8 cellular contexts compared by ENCODE assay signal in the genomic region with DNA sequence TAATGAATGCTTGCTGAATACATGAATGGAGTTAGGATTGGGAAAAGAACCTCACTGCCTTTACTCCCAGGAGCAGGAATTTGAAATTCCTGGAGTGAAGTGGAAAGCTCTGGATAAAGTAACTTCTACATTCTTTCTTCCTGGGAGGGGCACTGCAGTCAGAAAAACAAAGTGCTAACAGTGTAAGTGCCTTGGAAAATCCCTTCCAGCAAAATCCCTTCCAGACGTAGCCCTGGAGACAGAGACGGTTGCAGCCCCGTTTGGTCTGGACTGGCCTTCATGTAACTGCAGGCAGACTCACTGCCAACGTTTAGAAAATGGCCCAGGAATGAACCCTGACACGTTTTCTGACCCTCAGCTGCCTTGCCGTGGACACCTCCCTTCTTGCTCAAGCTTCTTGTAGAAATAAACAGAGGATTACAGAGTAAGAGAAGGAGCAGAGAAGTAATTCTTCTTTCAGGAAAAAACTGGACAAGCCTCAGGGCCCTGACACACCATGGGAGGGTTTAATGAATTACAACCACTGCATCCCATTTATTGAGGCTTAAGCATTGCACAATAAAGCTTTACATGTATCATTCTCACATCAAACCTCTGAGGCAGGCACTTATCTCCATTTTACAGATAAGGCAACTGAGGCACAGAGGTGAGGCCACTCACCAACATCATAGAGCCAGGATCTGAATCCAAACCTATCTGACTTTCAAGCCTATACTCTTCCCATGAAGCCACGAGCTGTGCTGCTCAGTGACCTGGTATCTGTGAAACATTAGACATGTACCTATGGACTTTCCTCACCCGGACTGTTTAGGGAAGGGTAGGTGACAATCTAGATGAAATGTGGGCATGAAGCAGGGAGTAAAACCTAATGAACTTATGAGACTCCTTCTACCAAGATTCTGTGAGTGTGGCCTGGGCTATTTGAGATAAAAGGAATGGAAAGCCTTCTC. TPM values are rescaled to one million over a fixed set of nuclear protein-coding genes. Genes with fewer than 3 reads are reported as not detected.
A peak's percentile ranks its signal among the peaks of the same experiment; 100 is the strongest.
DNase-seq lines count a peak whose midpoint lies in the region; ATAC-seq and TF ChIP-seq lines count a peak whose summit lies in the region.

No MANE protein-coding gene starts in this region.

- H3K9me3 Mint-ChIP-seq in activated T-cell treated with anti-CD3 and anti-CD28 coated beads, Interleukin-2, amount 50 U/mL, for 72 hours: no peaks in the 10 kb centered on the region
- H3K9me3 Mint-ChIP-seq in central memory CD8-positive, alpha-beta T cell: no peaks in the 10 kb centered on the region

- ATAC-seq in activated T-cell treated with anti-CD3 and anti-CD28 coated beads, Interleukin-2, amount 50 U/mL, for 72 hours (replicated peaks in 1 of 2): no peak
- ATAC-seq in central memory CD8-positive, alpha-beta T cell (replicated peaks; ENCODE audit: extremely low read depth, poor library complexity, severe bottlenecking): no peak

- peak overlapping the region; percentile 84 to 86 for H3K4me3 Mint-ChIP-seq in activated T-cell treated with anti-CD3 and anti-CD28 coated beads, Interleukin-2, amount 50 U/mL, for 72 hours
- H3K4me3 Mint-ChIP-seq in central memory CD8-positive, alpha-beta T cell: no peak overlapping the region

- TF ChIP-seq POLR2A in tibial nerve (IDR thresholded peaks at IDR 0.05): peak in 1 of 2 donors; percentile 36

- TF ChIP-seq CTCF in tibial nerve (IDR thresholded peaks at IDR 0.05): no peak

- peak; percentile 39 to 93 for TF ChIP-seq EP300 in tibial nerve (IDR thresholded peaks at IDR 0.05)

- no peaks in the 10 kb centered on the region for H3K36me3 ChIP-seq in tibial nerve

- H3K27me3 ChIP-seq in tibial nerve: no peaks in the 10 kb centered on the region

- peaks cover 2 to 3% of the 10 kb centered on the region in 2 donors for H3K36me3 Mint-ChIP-seq in activated T-cell treated with anti-CD3 and anti-CD28 coated beads, Interleukin-2, amount 50 U/mL, for 72 hours (ENCODE audit: insufficient read depth in 2 of 2)
- H3K36me3 Mint-ChIP-seq in central memory CD8-positive, alpha-beta T cell (ENCODE audit: insufficient read depth): peaks cover 42% of the 10 kb centered on the region

- H3K27ac ChIP-seq in tibial nerve: peak overlapping the region; percentile 79 to 98 (median 92)

- DNase-seq in activated T-cell treated with anti-CD3 and anti-CD28 coated beads, Interleukin-2, amount 50 U/mL, for 72 hours: no peak
- DNase-seq in activated T-cell treated with anti-CD3 and anti-CD28 coated beads for 4 hours (no peak), lung microvascular endothelial cell (ENCODE audit: low read depth in 2 of 2) (peak; percentile 17 to 68), tibial nerve (ENCODE audit: low spot score in 2 of 2) (peak; percentile 69 to 79), hippocampal formation (lab: John Stamatoyannopoulos, UW) (no peak), NCI-H1417 treated with DMSO at 0.1 percent for 48 hours (lab: John Stamatoyannopoulos, UW) (no peak)
- no peak for DNase-seq in central memory CD8-positive, alpha-beta T cell (ENCODE audit: low spot score in 2 of 2)
- DNase-seq in central memory CD4-positive, alpha-beta T cell: no peak

- peaks cover 3 to 100% (median 97%) of the 10 kb centered on the region in 4 donors for H3K4me1 ChIP-seq in tibial nerve

- H3K4me1 Mint-ChIP-seq in activated T-cell treated with anti-CD3 and anti-CD28 coated beads, Interleukin-2, amount 50 U/mL, for 72 hours (ENCODE audit: low read depth): peaks cover 99% of the 10 kb centered on the region
- peaks cover 86% of the 10 kb centered on the region for H3K4me1 Mint-ChIP-seq in central memory CD8-positive, alpha-beta T cell

- 18% methylated on average over 8 of the region's 8 CpGs for WGBS in tibial nerve, 2 donors

- no peak overlapping the region for H3K4me3 ChIP-seq in tibial nerve

- peak overlapping the region; percentile 3 for H3K27ac Mint-ChIP-seq in activated T-cell treated with anti-CD3 and anti-CD28 coated beads, Interleukin-2, amount 50 U/mL, for 72 hours
- H3K27ac Mint-ChIP-seq in central memory CD8-positive, alpha-beta T cell (ENCODE audit: low read depth): peak overlapping the region; percentile 94

- no peaks in the 10 kb centered on the region for H3K27me3 Mint-ChIP-seq in activated T-cell treated with anti-CD3 and anti-CD28 coated beads, Interleukin-2, amount 50 U/mL, for 72 hours (ENCODE audit: low read depth)
- H3K27me3 Mint-ChIP-seq in central memory CD8-positive, alpha-beta T cell: no peaks in the 10 kb centered on the region

- no peaks in the 10 kb centered on the region for H3K9me3 ChIP-seq in tibial nerve

RNA-seq across cellular contexts. Expression of gene ITPRIP, which starts 7.8 kb away (rescaled TPM):
- 10 to 100 TPM; 27.8 to 29.7 TPM for total RNA-seq in activated T-cell treated with anti-CD3 and anti-CD28 coated beads, Interleukin-2, amount 50 U/mL, for 72 hours
- total RNA-seq in lung microvascular endothelial cell (24.6 and 35.5 TPM in 2 replicates), tibial nerve (10 to 100 TPM; 22.6 to 58.2 (median 39.9) TPM)

RNA-seq across cellular contexts. Expression of gene CFAP58, which starts 23.2 kb away (rescaled TPM):
- 1 to 10 TPM in 1 of 2 donors, under 1 TPM in 1; 0.72 to 1.1 TPM for total RNA-seq in activated T-cell treated with anti-CD3 and anti-CD28 coated beads, Interleukin-2, amount 50 U/mL, for 72 hours
- total RNA-seq in lung microvascular endothelial cell (1.1 and 3.0 TPM in 2 replicates), tibial nerve (under 1 TPM in 2 of 4 donors, not detected in 2; 0.20 to 0.21 TPM)

Comparison
In these comparisons a context has a peak if more than half of its experiments do, and no peak if none do; other contexts are left out.
1. DNase-seq: peak in lung microvascular endothelial cell (2 of 2) and tibial nerve (2 of 2); none in activated T-cell treated with anti-CD3 and anti-CD28 coated beads, Interleukin-2, amount 50 U/mL, for 72 hours (0 of 2), activated T-cell treated with anti-CD3 and anti-CD28 coated beads for 4 hours (single experiment), central memory CD8-positive, alpha-beta T cell (0 of 2), hippocampal formation (0 of 2), central memory CD4-positive, alpha-beta T cell (single experiment) and NCI-H1417 treated with DMSO at 0.1 percent for 48 hours (single experiment).